Comparison of ENCODE assay signal across 10 cellular contexts in genomic region chr15:31365032-31365654, GRCh38. TPM values are rescaled to one million over a fixed set of nuclear protein-coding genes. Genes with fewer than 3 reads are reported as not detected.
A peak's percentile ranks its signal among the peaks of the same experiment; 100 is the strongest.
DNase-seq lines count a peak whose midpoint lies in the region; ATAC-seq and TF ChIP-seq lines count a peak whose summit lies in the region.
"Had no signal": no experiment of that assay in that cellular context is flagged by ENCODE, and none has a peak within 500 bp of the region (broad histone marks: within the 10 kb centered on the region; RNA-seq: fewer than 3 reads in every experiment).

No MANE protein-coding gene starts in this region.

- peak overlapping the region; percentile 17 for H3K27ac ChIP-seq in cardiac muscle cell
- H3K27ac ChIP-seq in naive thymus-derived CD4-positive, alpha-beta T cell (ENCODE audit: low read depth, low read length), result peak overlapping the region; percentile 94
- peak overlapping the region; percentile 95 for H3K27ac ChIP-seq in vagina
- H3K27ac ChIP-seq: parathyroid adenoma had no signal

- peak overlapping the region; percentile 81 for H3K4me3 Mint-ChIP-seq in central memory CD8-positive, alpha-beta T cell
- H3K4me3 Mint-ChIP-seq in naive thymus-derived CD4-positive, alpha-beta T cell, result peak overlapping the region; percentile 72 to 95 (median 85)
- no peak overlapping the region for H3K4me3 Mint-ChIP-seq in HFFc6

- peaks cover 99% of the 10 kb centered on the region for H3K4me1 Mint-ChIP-seq in central memory CD8-positive, alpha-beta T cell
- peaks cover 84 to 99% (median 98%) of the 10 kb centered on the region in 7 donors for H3K4me1 Mint-ChIP-seq in naive thymus-derived CD4-positive, alpha-beta T cell
- H3K4me1 Mint-ChIP-seq in HFFc6 (ENCODE audit: low read depth), result peaks cover 39% of the 10 kb centered on the region

- intact Hi-C loops in cardiac septum (cut with DNase I), result loop anchor here (2.0 to 10.0 kb wide), 3 partner anchors 36 to 120 kb away; no protein-coding TSS in a partner anchor
- intact Hi-C loops in naive thymus-derived CD4-positive, alpha-beta T cell (cut with micrococcal nuclease), result loop anchor here in 1 of 2 donors (1.0 kb wide), 2 partner anchors 12 to 27 kb away; no protein-coding TSS in a partner anchor
- intact Hi-C loops in vagina (cut with DNase I), result loop anchor here (2.0 to 10.0 kb wide), 2 partner anchors 36 to 120 kb away; no protein-coding TSS in a partner anchor

- CTCF ChIA-PET in naive thymus-derived CD4-positive, alpha-beta T cell (lab: Charles Lee), result interaction anchor here (0.6 to 6.5 kb wide), 20 partner anchors 9 to 165 kb away, joined by 3 to 54 read pairs (median 9); no protein-coding TSS in a partner anchor

- no peaks in the 10 kb centered on the region for H3K27me3 Mint-ChIP-seq in central memory CD8-positive, alpha-beta T cell
- H3K27me3 Mint-ChIP-seq in naive thymus-derived CD4-positive, alpha-beta T cell, result no peaks in the 10 kb centered on the region
- H3K27me3 Mint-ChIP-seq in HFFc6 (ENCODE audit: insufficient read depth), result peaks cover 1% of the 10 kb centered on the region; the same call in 1 of the 2 replicates

- DNase-seq in cardiac muscle cell (ENCODE audit: low read depth in 1 of 2, low spot score in 1 of 2) (no peak), cardiac septum (ENCODE audit: low spot score) (no peak), vagina (ENCODE audit: extremely low spot score in 2 of 2) (no peak), HFFc6 (no peak), germinal center (ENCODE audit: low spot score) (no peak), GM20000 (ENCODE audit: low spot score) (no peak)
- no peak for DNase-seq in central memory CD8-positive, alpha-beta T cell (ENCODE audit: low spot score in 2 of 2)
- DNase-seq in naive thymus-derived CD4-positive, alpha-beta T cell, result no peak
- DNase-seq: Calu3 had no signal

- POLR2A ChIA-PET in naive thymus-derived CD4-positive, alpha-beta T cell (lab: Charles Lee), result interaction anchor here (0.6 to 25.6 kb wide), 21 partner anchors 17 to 162 kb away, joined by 3 to 529 read pairs (median 7); partner anchors contain the start of gene KLF13

- H3K9me3 Mint-ChIP-seq in central memory CD8-positive, alpha-beta T cell, result peaks cover 5% of the 10 kb centered on the region
- peaks cover 0 to 5% (median 0%) of the 10 kb centered on the region in 11 donors for H3K9me3 Mint-ChIP-seq in naive thymus-derived CD4-positive, alpha-beta T cell
- H3K9me3 Mint-ChIP-seq in HFFc6, result peaks cover 4% of the 10 kb centered on the region

- H3K27me3 ChIP-seq in cardiac muscle cell (no peaks in the 10 kb centered on the region), vagina (no peaks in the 10 kb centered on the region)
- H3K27me3 ChIP-seq in naive thymus-derived CD4-positive, alpha-beta T cell (ENCODE audit: control insufficient read depth in 2 of 2, insufficient read depth in 2 of 2, low read length in 2 of 2), result no peaks in the 10 kb centered on the region

- H3K9me3 ChIP-seq in cardiac muscle cell (ENCODE audit: low read depth), result no peaks in the 10 kb centered on the region
- peaks cover 0 to 6% (median 0%) of the 10 kb centered on the region in 3 experiments for H3K9me3 ChIP-seq in naive thymus-derived CD4-positive, alpha-beta T cell (ENCODE audit: control insufficient read depth in 2 of 3, low read length in 3 of 3)
- H3K9me3 ChIP-seq in vagina, result no peaks in the 10 kb centered on the region

- H3K36me3 ChIP-seq in cardiac muscle cell (no peaks in the 10 kb centered on the region), vagina (no peaks in the 10 kb centered on the region)
- no peaks in the 10 kb centered on the region for H3K36me3 ChIP-seq in naive thymus-derived CD4-positive, alpha-beta T cell (ENCODE audit: control insufficient read depth in 2 of 3, insufficient read depth in 3 of 3, low read length in 3 of 3)

- H3K4me1 ChIP-seq in cardiac muscle cell (ENCODE audit: low read depth), result peaks cover 69% of the 10 kb centered on the region
- peaks cover 88% of the 10 kb centered on the region in 2 donors for H3K4me1 ChIP-seq in naive thymus-derived CD4-positive, alpha-beta T cell (ENCODE audit: control insufficient read depth in 2 of 2, insufficient read depth in 2 of 2, low read length in 2 of 2)
- peaks cover 97% of the 10 kb centered on the region for H3K4me1 ChIP-seq in vagina

- no peak for ATAC-seq in central memory CD8-positive, alpha-beta T cell (replicated peaks; ENCODE audit: extremely low read depth, poor library complexity, severe bottlenecking)
- ATAC-seq in naive thymus-derived CD4-positive, alpha-beta T cell, result no peak

- peak overlapping the region; percentile 93 for H3K27ac Mint-ChIP-seq in central memory CD8-positive, alpha-beta T cell (ENCODE audit: low read depth)
- H3K27ac Mint-ChIP-seq in naive thymus-derived CD4-positive, alpha-beta T cell, result peak overlapping the region; percentile 92 to 99 (median 97)
- H3K27ac Mint-ChIP-seq in HFFc6, result no peak overlapping the region; the same call in 1 of the 2 replicates

- no peak for TF ChIP-seq POLR2A in vagina (IDR thresholded peaks at IDR 0.05)

- TF ChIP-seq CTCF in cardiac muscle cell (IDR thresholded peaks at IDR 0.05; ENCODE audit: low read depth, low read length) (no peak), vagina (IDR thresholded peaks at IDR 0.05) (no peak), HFFc6 (IDR thresholded peaks at IDR 0.05) (no peak), GM20000 (IDR thresholded peaks at IDR 0.05; ENCODE audit: extremely low read depth, missing control alignments) (no peak)

- H3K4me3 ChIP-seq in cardiac muscle cell, result no peak overlapping the region
- peak overlapping the region; percentile 20 for H3K4me3 ChIP-seq in naive thymus-derived CD4-positive, alpha-beta T cell (ENCODE audit: low read length)
- peak overlapping the region; percentile 18 to 35 for H3K4me3 ChIP-seq in vagina

- peaks cover 54% of the 10 kb centered on the region for H3K36me3 Mint-ChIP-seq in central memory CD8-positive, alpha-beta T cell (ENCODE audit: insufficient read depth)
- peaks cover 7 to 33% (median 13%) of the 10 kb centered on the region in 5 donors for H3K36me3 Mint-ChIP-seq in naive thymus-derived CD4-positive, alpha-beta T cell
- peaks cover 12% of the 10 kb centered on the region for H3K36me3 Mint-ChIP-seq in HFFc6 (ENCODE audit: low read depth)

RNA-seq across cellular contexts. Expression of gene KLF13, which starts 38.5 kb away (rescaled TPM):
- 26.3 and 35.7 TPM in 2 replicates for total RNA-seq in cardiac muscle cell
- polyA plus RNA-seq in cardiac muscle cell, result 15.1 and 34.8 TPM in 2 replicates
- 35.7 TPM for total RNA-seq in cardiac septum
- 100 to 1,000 TPM; 175 to 256 (median 199) TPM for total RNA-seq in naive thymus-derived CD4-positive, alpha-beta T cell
- polyA plus RNA-seq in naive thymus-derived CD4-positive, alpha-beta T cell, result 10 to 100 TPM; 42.4 to 53.7 TPM
- total RNA-seq in vagina, result 30.9 TPM
- 10 to 100 TPM; 22.5 to 29.1 (median 23.5) TPM for total RNA-seq in HFFc6 (2021; fragmentation: NEBNext Ultra II Directional; extraction: Animal tissue kit (Norgen Biotek cat#: 25700))

Comparison
In these comparisons a context has a peak if more than half of its experiments do, and no peak if none do; other contexts are left out.
1. H3K27ac ChIP-seq: peak in every context shown above with its lines; median percentile 95 in vagina; 94 in naive thymus-derived CD4-positive, alpha-beta T cell; 17 in cardiac muscle cell.